Comparison of ENCODE assay signal across 8 cellular contexts in genomic region chr6:13273931-13274706, GRCh38. TPM values are rescaled to one million over a fixed set of nuclear protein-coding genes. Genes with fewer than 3 reads are reported as not detected.
DNase-seq lines count a peak whose midpoint lies in the region; ATAC-seq, FAIRE-seq and TF ChIP-seq lines count a peak whose summit lies in the region.

No MANE protein-coding gene starts in this region.

- H3K4me2 ChIP-seq in BLaER1 treated with 17β-estradiol and CSF1 and Interleukin-3, amounts not matched to agents 10 nM and 100 nM: peak overlapping the region; percentile 78 to 97 (median 89)

- H3K27ac Mint-ChIP-seq in activated T-helper 2 cell treated with anti-CD3 and anti-CD28 coated beads, Interferon-gamma antibody, Interleukin-2, Interleukin-4, amounts not matched to agents 10 μg/mL and 5 μg/mL and 100 μg/mL, durations not matched to agents 14 hours and 24 hours and 36 hours: peak overlapping the region; percentile 21
- peak overlapping the region; percentile 35 for H3K27ac Mint-ChIP-seq in neural crest cell (ENCODE audit: unreplicated experiment)

- WGBS in small intestine, 3 donors: 66 to 81% (median 72%) methylated on average over 21 of the region's 21 CpGs

- TF ChIP-seq CTCF in neural crest cell (conservative IDR thresholded peaks at IDR 0.05): no peak

- H4K20me1 ChIP-seq in BLaER1 treated with 17β-estradiol and CSF1 and Interleukin-3, amounts not matched to agents 10 nM and 100 nM: peaks cover 0 to 31% (median 0%) of the 10 kb centered on the region in 11 experiments; a peak in 4 of 22 replicates

- H3K9ac ChIP-seq in BLaER1 treated with 17β-estradiol and CSF1 and Interleukin-3, amounts not matched to agents 10 nM and 100 nM: peak overlapping the region; percentile 70 to 87 (median 80)

- peak; percentile 41 for ATAC-seq in GM21576 (IDR thresholded peaks at IDR 0.05; ENCODE audit: unreplicated experiment)

- H3K27me3 ChIP-seq in BLaER1 treated with 17β-estradiol and CSF1 and Interleukin-3, amounts not matched to agents 10 nM and 100 nM: peaks cover 0 to 5% (median 0%) of the 10 kb centered on the region in 11 experiments; a peak in 1 of 22 replicates
- H3K27me3 ChIP-seq in small intestine (ENCODE audit: control insufficient read depth in 2 of 2, insufficient read depth in 2 of 2, low read length in 2 of 2): no peaks in the 10 kb centered on the region

- peaks cover 26% of the 10 kb centered on the region for H3K4me1 Mint-ChIP-seq in activated T-helper 2 cell treated with anti-CD3 and anti-CD28 coated beads, Interferon-gamma antibody, Interleukin-2, Interleukin-4, amounts not matched to agents 10 μg/mL and 5 μg/mL and 100 μg/mL, durations not matched to agents 14 hours and 24 hours and 36 hours (ENCODE audit: low read depth)
- peaks cover 40% of the 10 kb centered on the region for H3K4me1 Mint-ChIP-seq in neural crest cell

- DNase-seq in NOMO-1 treated with dmso at 0.1 percent for 144 hours (lab: John Stamatoyannopoulos, UW; ENCODE audit: unreplicated experiment): peak; percentile 36
- peak; percentile 17 for DNase-seq in activated T-helper 2 cell treated with anti-CD3 and anti-CD28 coated beads, Interferon-gamma antibody, Interleukin-2, Interleukin-4, amounts not matched to agents 10 μg/mL and 5 μg/mL and 100 μg/mL, durations not matched to agents 14 hours and 24 hours and 36 hours (ENCODE audit: low spot score)
- no peak for DNase-seq in neural crest cell (ENCODE audit: low read depth, low spot score)
- DNase-seq in NCI-H2171 (lab: John Stamatoyannopoulos, UW): no peak
- DNase-seq in small intestine: no peak
- no peak for DNase-seq in NCI-H2107 treated with DMSO at 0.1 percent for 48 hours (lab: John Stamatoyannopoulos, UW; ENCODE audit: unreplicated experiment)

- FAIRE-seq in small intestine (lab: Jason Lieb, UNC): no peak

- H3K4me3 Mint-ChIP-seq in activated T-helper 2 cell treated with anti-CD3 and anti-CD28 coated beads, Interferon-gamma antibody, Interleukin-2, Interleukin-4, amounts not matched to agents 10 μg/mL and 5 μg/mL and 100 μg/mL, durations not matched to agents 14 hours and 24 hours and 36 hours (ENCODE audit: low read depth): peak overlapping the region; percentile 50
- H3K4me3 Mint-ChIP-seq in neural crest cell: peak overlapping the region; percentile 53

- H3K4me1 ChIP-seq in BLaER1 treated with 17β-estradiol and CSF1 and Interleukin-3, amounts not matched to agents 10 nM and 100 nM: peaks cover 39 to 92% (median 79%) of the 10 kb centered on the region in 10 experiments
- H3K4me1 ChIP-seq in small intestine (ENCODE audit: control insufficient read depth in 2 of 2, insufficient read depth in 1 of 2, low read depth in 1 of 2, low read length in 1 of 2): no peaks in the 10 kb centered on the region

- intact Hi-C loops in activated T-helper 2 cell treated with anti-CD3 and anti-CD28 coated beads, Interferon-gamma antibody, Interleukin-2, Interleukin-4, amounts not matched to agents 10 μg/mL and 5 μg/mL and 100 μg/mL, durations not matched to agents 14 hours and 24 hours and 36 hours (cut with micrococcal nuclease): no loop called here

- H3K9me3 Mint-ChIP-seq in activated T-helper 2 cell treated with anti-CD3 and anti-CD28 coated beads, Interferon-gamma antibody, Interleukin-2, Interleukin-4, amounts not matched to agents 10 μg/mL and 5 μg/mL and 100 μg/mL, durations not matched to agents 14 hours and 24 hours and 36 hours: no peaks in the 10 kb centered on the region
- H3K9me3 Mint-ChIP-seq in neural crest cell: peaks cover 2% of the 10 kb centered on the region

- no peaks in the 10 kb centered on the region for H3K36me3 Mint-ChIP-seq in activated T-helper 2 cell treated with anti-CD3 and anti-CD28 coated beads, Interferon-gamma antibody, Interleukin-2, Interleukin-4, amounts not matched to agents 10 μg/mL and 5 μg/mL and 100 μg/mL, durations not matched to agents 14 hours and 24 hours and 36 hours (ENCODE audit: low read depth)
- no peaks in the 10 kb centered on the region for H3K36me3 Mint-ChIP-seq in neural crest cell (ENCODE audit: low read depth)

- peaks cover 5% of the 10 kb centered on the region for H3K27me3 Mint-ChIP-seq in activated T-helper 2 cell treated with anti-CD3 and anti-CD28 coated beads, Interferon-gamma antibody, Interleukin-2, Interleukin-4, amounts not matched to agents 10 μg/mL and 5 μg/mL and 100 μg/mL, durations not matched to agents 14 hours and 24 hours and 36 hours (ENCODE audit: low read depth)
- no peaks in the 10 kb centered on the region for H3K27me3 Mint-ChIP-seq in neural crest cell (ENCODE audit: low read depth)

- peaks cover 6 to 38% (median 21%) of the 10 kb centered on the region in 11 experiments; a peak in 19 of 22 replicates for H3K36me3 ChIP-seq in BLaER1 treated with 17β-estradiol and CSF1 and Interleukin-3, amounts not matched to agents 10 nM and 100 nM
- no peaks in the 10 kb centered on the region for H3K36me3 ChIP-seq in small intestine (ENCODE audit: control insufficient read depth in 2 of 2, insufficient read depth in 2 of 2, low read length in 2 of 2)

- peak overlapping the region; percentile 60 to 88 (median 79); a peak in 21 of 22 replicates for H3K27ac ChIP-seq in BLaER1 treated with 17β-estradiol and CSF1 and Interleukin-3, amounts not matched to agents 10 nM and 100 nM
- H3K27ac ChIP-seq in small intestine (ENCODE audit: low read depth in 1 of 2, low read length in 1 of 2): peak overlapping the region in 1 of 2 donors; percentile 36

- no peaks in the 10 kb centered on the region for H3K9me3 ChIP-seq in BLaER1 treated with 17β-estradiol and CSF1 and Interleukin-3, amounts not matched to agents 10 nM and 100 nM (replicated peaks in 1 of 11)
- no peaks in the 10 kb centered on the region for H3K9me3 ChIP-seq in small intestine (ENCODE audit: control insufficient read depth, low read depth)

- H3K4me3 ChIP-seq in BLaER1 treated with 17β-estradiol and CSF1 and Interleukin-3, amounts not matched to agents 10 nM and 100 nM: peak overlapping the region; percentile 54 to 76 (median 64)
- peak overlapping the region in 1 of 2 donors; percentile 14 for H3K4me3 ChIP-seq in small intestine (ENCODE audit: low read depth in 1 of 2, low read length in 2 of 2)

RNA-seq across cellular contexts. Expression of gene TBC1D7, which starts 54.2 kb away (rescaled TPM):
- total RNA-seq in activated T-helper 2 cell treated with anti-CD3 and anti-CD28 coated beads, Interferon-gamma antibody, Interleukin-2, Interleukin-4, amounts not matched to agents 10 μg/mL and 5 μg/mL and 100 μg/mL, durations not matched to agents 14 hours and 24 hours and 36 hours: 22.9 and 23.3 TPM in 2 replicates
- total RNA-seq in neural crest cell: 35.4 TPM in 2 replicates
- polyA plus RNA-seq in small intestine: 10 to 100 TPM; 10.7 to 23.5 (median 13.2) TPM

Comparison
In these comparisons a context has a peak if more than half of its experiments do, and no peak if none do; other contexts are left out.
1. DNase-seq: peak in NOMO-1 treated with dmso at 0.1 percent for 144 hours (single experiment) and activated T-helper 2 cell treated with anti-CD3 and anti-CD28 coated beads, Interferon-gamma antibody, Interleukin-2, Interleukin-4, amounts not matched to agents 10 μg/mL and 5 μg/mL and 100 μg/mL, durations not matched to agents 14 hours and 24 hours and 36 hours (single experiment); none in neural crest cell (single experiment), NCI-H2171 (single experiment), small intestine (single experiment) and NCI-H2107 treated with DMSO at 0.1 percent for 48 hours (single experiment).